ENCODE assay signal across 30 cellular contexts in genomic region chr15:53786421-53786820, GRCh38. TPM values are rescaled to one million over a fixed set of nuclear protein-coding genes. Genes with fewer than 3 reads are reported as not detected.
"Had no signal": no experiment of that assay in that cellular context is flagged by ENCODE, and none has a peak within 500 bp of the region (broad histone marks: within the 10 kb centered on the region; RNA-seq: fewer than 3 reads in every experiment).

No MANE protein-coding gene starts in this region.

- H3K27me3 ChIP-seq: gastrocnemius medialis, neutrophil, pancreas, right atrium auricular region, testis, tibial artery, upper lobe of left lung had no signal

- H3K9me3 ChIP-seq: gastrocnemius medialis, lower lobe of right lung, neutrophil, pancreas, right atrium auricular region, testis, upper lobe of left lung had no signal

- H3K4me1 ChIP-seq: gastrocnemius medialis, lower lobe of right lung, right atrium auricular region, testis, tibial artery had no signal

- H3K4me3 Mint-ChIP-seq: natural killer cell; neural crest cell; stimulated activated effector memory CD8-positive, alpha-beta T cell treated with anti-CD3 and anti-CD28 coated beads, Interleukin-12 subunit alpha, Interleukin-12 subunit beta, amount 100 ng/mL, for 72 hours had no signal

- ATAC-seq: esophagus mucosa; gastrocnemius medialis; left cardiac atrium; left ventricle myocardium superior; lower lobe of right lung; natural killer cell; pancreas; sciatic nerve; stimulated activated effector memory CD8-positive, alpha-beta T cell treated with anti-CD3 and anti-CD28 coated beads, Interleukin-12 subunit alpha, Interleukin-12 subunit beta, amount 100 ng/mL, for 72 hours; stimulated activated naive CD8-positive, alpha-beta T cell treated with anti-CD3 and anti-CD28 coated beads, Interleukin-15, Interleukin-2, amounts not matched to agents 100 U/mL and 50 U/mL, for 24 hours had no signal

- H3K27ac Mint-ChIP-seq: natural killer cell; stimulated activated effector memory CD8-positive, alpha-beta T cell treated with anti-CD3 and anti-CD28 coated beads, Interleukin-12 subunit alpha, Interleukin-12 subunit beta, amount 100 ng/mL, for 72 hours had no signal

- DNase-seq: cerebellar nuclear complex; dorsolateral prefrontal cortex; effector CD4-positive, alpha-beta T cell; foreskin fibroblast; gastrocnemius medialis; head of caudate nucleus; hippocampal formation; left cardiac atrium; left ventricle myocardium superior; lower lobe of right lung; natural killer cell; pancreas; stimulated activated CD4-positive, alpha-beta T cell treated with anti-CD3 and anti-CD28 coated beads, Interleukin-2, amount 100 ng/mL, for 24 hours; stimulated activated CD4-positive, alpha-beta T cell treated with anti-CD3 and anti-CD28 coated beads, Interleukin-4, amount 100 ng/mL, for 24 hours; stimulated activated naive CD8-positive, alpha-beta T cell treated with anti-CD3 and anti-CD28 coated beads, Interleukin-15, Interleukin-2, amounts not matched to agents 100 U/mL and 50 U/mL, for 24 hours; substantia nigra; testis; tibial artery; upper lobe of left lung had no signal

- H3K36me3 Mint-ChIP-seq: natural killer cell; stimulated activated effector memory CD8-positive, alpha-beta T cell treated with anti-CD3 and anti-CD28 coated beads, Interleukin-12 subunit alpha, Interleukin-12 subunit beta, amount 100 ng/mL, for 72 hours had no signal

- H3K27ac ChIP-seq: dorsolateral prefrontal cortex, epithelial cell of prostate, gastrocnemius medialis, lower lobe of right lung, neutrophil, pancreas, right atrium auricular region, testis, tibial artery, upper lobe of left lung had no signal

- H3K4me3 ChIP-seq: dorsolateral prefrontal cortex, gastrocnemius medialis, lower lobe of right lung, pancreas, right atrium auricular region, testis, tibial artery, upper lobe of left lung had no signal

- H3K4me1 Mint-ChIP-seq: natural killer cell; neural crest cell; stimulated activated effector memory CD8-positive, alpha-beta T cell treated with anti-CD3 and anti-CD28 coated beads, Interleukin-12 subunit alpha, Interleukin-12 subunit beta, amount 100 ng/mL, for 72 hours had no signal

- H3K36me3 ChIP-seq: gastrocnemius medialis, lower lobe of right lung, neutrophil, pancreas, right atrium auricular region, tibial artery, upper lobe of left lung had no signal

RNA-seq across cellular contexts. Expression of gene WDR72, which starts 27.0 kb away (rescaled TPM):
- total RNA-seq: glomerular endothelial cell, mesenteric fat pad, omental fat pad, posterior vena cava, sciatic nerve had no signal
